Comparison of ENCODE assay signal across 11 cellular contexts in the genomic region with DNA sequence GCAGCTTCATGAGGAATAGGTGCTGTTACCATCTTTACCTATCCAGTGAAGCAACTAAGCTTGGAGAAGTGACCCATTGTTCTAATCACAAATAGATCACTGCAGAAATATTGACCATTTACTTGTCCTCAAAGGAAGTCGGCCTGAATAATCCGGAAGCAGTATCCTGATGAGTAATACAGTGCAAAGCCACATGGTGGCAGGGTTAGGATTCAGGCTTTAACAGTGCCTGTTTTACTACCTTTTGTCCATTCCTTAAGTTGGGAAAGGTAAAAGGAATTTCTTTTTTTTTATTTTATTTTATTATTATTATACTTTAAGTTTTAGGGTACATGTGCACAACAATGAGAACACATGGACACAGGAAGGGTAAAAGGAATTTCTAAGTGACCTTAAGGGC.
A peak's percentile ranks its signal among the peaks of the same experiment; 100 is the strongest.
DNase-seq lines count a peak whose midpoint lies in the region; ATAC-seq and TF ChIP-seq lines count a peak whose summit lies in the region.
"Had no signal": no experiment of that assay in that cellular context is flagged by ENCODE, and none has a peak within 500 bp of the region (broad histone marks: within the 10 kb centered on the region; RNA-seq: fewer than 3 reads in every experiment).

No MANE protein-coding gene starts in this region.

- CTCF ChIA-PET in activated CD4-positive, alpha-beta T cell treated with anti-CD3 and anti-CD28 coated beads, Interleukin-2, amount 10 ng/mL, durations not matched to agents 7 days and 5 days (lab: Charles Lee): no interaction called here
- CTCF ChIA-PET in RWPE1 (lab: Yijun Ruan, JAX): interaction anchor here (0.6 kb wide), 1 partner anchor 266 kb away, joined by 3 read pairs; no protein-coding TSS in a partner anchor
- CTCF ChIA-PET in activated CD8-positive, alpha-beta memory T cell treated with anti-CD3 and anti-CD28 coated beads, Interleukin-2, amount 10 ng/mL, durations not matched to agents 7 days and 5 days (lab: Charles Lee): no interaction called here

- H3K27ac Mint-ChIP-seq in activated CD4-positive, alpha-beta T cell treated with anti-CD3 and anti-CD28 coated beads, Interleukin-2, amount 10 ng/mL, durations not matched to agents 7 days and 5 days: peak overlapping the region; percentile 43
- no peak overlapping the region for H3K27ac Mint-ChIP-seq in activated CD8-positive, alpha-beta memory T cell treated with anti-CD3 and anti-CD28 coated beads, Interleukin-2, amount 10 ng/mL, durations not matched to agents 7 days and 5 days
- H3K27ac Mint-ChIP-seq: activated naive CD8-positive, alpha-beta T cell treated with anti-CD3 and anti-CD28 coated beads for 36 hours had no signal

- H3K4me1 Mint-ChIP-seq in activated CD4-positive, alpha-beta T cell treated with anti-CD3 and anti-CD28 coated beads, Interleukin-2, amount 10 ng/mL, durations not matched to agents 7 days and 5 days: peaks cover 5% of the 10 kb centered on the region
- H3K4me1 Mint-ChIP-seq in activated CD8-positive, alpha-beta memory T cell treated with anti-CD3 and anti-CD28 coated beads, Interleukin-2, amount 10 ng/mL, durations not matched to agents 7 days and 5 days: peaks cover 7% of the 10 kb centered on the region

- intact Hi-C loops in testis (cut with DNase I; ENCODE audit: low total_unique reads): no loop called here

- DNase-seq in activated CD4-positive, alpha-beta T cell treated with anti-CD3 and anti-CD28 coated beads, Interleukin-2, amount 10 ng/mL, durations not matched to agents 7 days and 5 days: no peak
- no peak for DNase-seq in activated CD4-positive, alpha-beta T cell treated with anti-CD3 and anti-CD28 coated beads for 4 hours
- DNase-seq in RWPE1 (ENCODE audit: low spot score): peak; percentile 3
- DNase-seq in foreskin keratinocyte: no peak
- DNase-seq in testis: peak; percentile 37
- DNase-seq in NCI-H1436 treated with DMSO at 0.1 percent for 48 hours (lab: John Stamatoyannopoulos, UW): no peak
- DNase-seq in activated CD8-positive, alpha-beta memory T cell treated with anti-CD3 and anti-CD28 coated beads, Interleukin-2, amount 10 ng/mL, durations not matched to agents 7 days and 5 days: no peak
- no peak for DNase-seq in activated CD4-positive, CD25-positive, alpha-beta regulatory T cell treated with anti-CD3 and anti-CD28 coated beads, Interleukin-2, amount 50 U/mL, for 72 hours
- DNase-seq: activated naive CD8-positive, alpha-beta T cell treated with anti-CD3 and anti-CD28 coated beads for 36 hours had no signal

- H3K9me3 Mint-ChIP-seq in activated CD4-positive, alpha-beta T cell treated with anti-CD3 and anti-CD28 coated beads, Interleukin-2, amount 10 ng/mL, durations not matched to agents 7 days and 5 days: peaks cover 6% of the 10 kb centered on the region
- H3K9me3 Mint-ChIP-seq in activated CD8-positive, alpha-beta memory T cell treated with anti-CD3 and anti-CD28 coated beads, Interleukin-2, amount 10 ng/mL, durations not matched to agents 7 days and 5 days (ENCODE audit: low read depth): no peaks in the 10 kb centered on the region

- TF ChIP-seq CTCF in RWPE1 (conservative IDR thresholded peaks at IDR 0.05; ENCODE audit: low read depth): no peak
- TF ChIP-seq CTCF in foreskin keratinocyte (conservative IDR thresholded peaks at IDR 0.05): peak; percentile 63
- TF ChIP-seq CTCF in testis (IDR thresholded peaks at IDR 0.05): peak in 2 of 3 experiments; percentile 24 to 34

- H3K4me1 ChIP-seq in foreskin keratinocyte (no peaks in the 10 kb centered on the region), testis (no peaks in the 10 kb centered on the region)
- H3K4me1 ChIP-seq: Caco-2 had no signal

- TF ChIP-seq POLR2A in testis (IDR thresholded peaks at IDR 0.05): no peak

- no peak overlapping the region for H3K27ac ChIP-seq in RWPE1
- H3K27ac ChIP-seq in foreskin keratinocyte: no peak overlapping the region
- no peak overlapping the region for H3K27ac ChIP-seq in testis
- H3K27ac ChIP-seq: KMS-11 had no signal

- H3K4me3 ChIP-seq in testis: no peak overlapping the region

- peaks cover 26% of the 10 kb centered on the region for H3K36me3 Mint-ChIP-seq in activated CD4-positive, alpha-beta T cell treated with anti-CD3 and anti-CD28 coated beads, Interleukin-2, amount 10 ng/mL, durations not matched to agents 7 days and 5 days (ENCODE audit: low read depth)
- peaks cover 13% of the 10 kb centered on the region for H3K36me3 Mint-ChIP-seq in activated CD8-positive, alpha-beta memory T cell treated with anti-CD3 and anti-CD28 coated beads, Interleukin-2, amount 10 ng/mL, durations not matched to agents 7 days and 5 days

- H3K4me3 Mint-ChIP-seq in activated CD4-positive, alpha-beta T cell treated with anti-CD3 and anti-CD28 coated beads, Interleukin-2, amount 10 ng/mL, durations not matched to agents 7 days and 5 days: no peak overlapping the region
- no peak overlapping the region for H3K4me3 Mint-ChIP-seq in activated CD8-positive, alpha-beta memory T cell treated with anti-CD3 and anti-CD28 coated beads, Interleukin-2, amount 10 ng/mL, durations not matched to agents 7 days and 5 days
- H3K4me3 Mint-ChIP-seq: activated naive CD8-positive, alpha-beta T cell treated with anti-CD3 and anti-CD28 coated beads for 36 hours had no signal

- H3K27me3 ChIP-seq in foreskin keratinocyte (no peaks in the 10 kb centered on the region), testis (no peaks in the 10 kb centered on the region)

- no peaks in the 10 kb centered on the region for H3K9me3 ChIP-seq in testis
- H3K9me3 ChIP-seq: Caco-2 had no signal

- H3K27me3 Mint-ChIP-seq in activated CD4-positive, alpha-beta T cell treated with anti-CD3 and anti-CD28 coated beads, Interleukin-2, amount 10 ng/mL, durations not matched to agents 7 days and 5 days: no peaks in the 10 kb centered on the region
- H3K27me3 Mint-ChIP-seq in activated CD8-positive, alpha-beta memory T cell treated with anti-CD3 and anti-CD28 coated beads, Interleukin-2, amount 10 ng/mL, durations not matched to agents 7 days and 5 days: no peaks in the 10 kb centered on the region
- H3K27me3 Mint-ChIP-seq: activated naive CD8-positive, alpha-beta T cell treated with anti-CD3 and anti-CD28 coated beads for 36 hours had no signal

- H3K36me3 ChIP-seq in testis (ENCODE audit: low read depth, missing control alignments): no peaks in the 10 kb centered on the region

- WGBS in testis, 2 donors: 86 to 94% methylated on average over 2 of the region's 2 CpGs

- POLR2A ChIA-PET in activated CD4-positive, alpha-beta T cell treated with anti-CD3 and anti-CD28 coated beads, Interleukin-2, amount 10 ng/mL, durations not matched to agents 7 days and 5 days (lab: Charles Lee): no interaction called here
- POLR2A ChIA-PET in RWPE1 (lab: Yijun Ruan, JAX; ENCODE audit: low non-redundant PET): no interaction called here

- ATAC-seq in foreskin keratinocyte: peak; percentile 72
- no peak for ATAC-seq in activated CD8-positive, alpha-beta memory T cell treated with anti-CD3 and anti-CD28 coated beads, Interleukin-2, amount 10 ng/mL, durations not matched to agents 7 days and 5 days

Comparison
In these comparisons a context has a peak if more than half of its experiments do, and no peak if none do; other contexts are left out.
1. DNase-seq: peak in RWPE1 (single experiment) and testis (single experiment); none in activated CD4-positive, alpha-beta T cell treated with anti-CD3 and anti-CD28 coated beads, Interleukin-2, amount 10 ng/mL, durations not matched to agents 7 days and 5 days (single experiment), activated CD4-positive, alpha-beta T cell treated with anti-CD3 and anti-CD28 coated beads for 4 hours (0 of 2), foreskin keratinocyte (0 of 2), NCI-H1436 treated with DMSO at 0.1 percent for 48 hours (single experiment), activated CD8-positive, alpha-beta memory T cell treated with anti-CD3 and anti-CD28 coated beads, Interleukin-2, amount 10 ng/mL, durations not matched to agents 7 days and 5 days (single experiment) and activated CD4-positive, CD25-positive, alpha-beta regulatory T cell treated with anti-CD3 and anti-CD28 coated beads, Interleukin-2, amount 50 U/mL, for 72 hours (single experiment).